In genomic region chr19:4342421-4343055, GRCh38 we compare ENCODE assay signal across 1 cellular context.
TF ChIP-seq lines count a peak whose summit lies in the region.

No MANE protein-coding gene starts in this region.

TF ChIP-seq in K562, 482 proteins besides CTCF, POLR2A, EP300 and RAD21 (continues in another document):
- TF ChIP-seq KHSRP (IDR thresholded peaks at IDR 0.05): no peak
- TF ChIP-seq PHF20 (IDR thresholded peaks at IDR 0.05; ENCODE audit: partially characterized antibody): peak; percentile 76
- no peak for TF ChIP-seq RREB1 (CRISPR knock-in tag; IDR thresholded peaks at IDR 0.05)
- peak; percentile 100 for TF ChIP-seq NEUROD1 (IDR thresholded peaks at IDR 0.05; ENCODE audit: borderline replicate concordance, low read depth, low read length, partially characterized antibody)
- peak; percentile 54; the same call in 1 of the 2 replicates for TF ChIP-seq ELF4 (CRISPR knock-in tag; IDR thresholded peaks at IDR 0.05)
- peak; percentile 76; the same call in 1 of the 2 replicates for TF ChIP-seq LEF1 (IDR thresholded peaks at IDR 0.05)
- no peak for TF ChIP-seq ZNF165 (CRISPR knock-in tag; IDR thresholded peaks at IDR 0.05; ENCODE audit: borderline replicate concordance)
- peak; percentile 40; the same call in 1 of the 2 replicates for TF ChIP-seq C11orf30 (IDR thresholded peaks at IDR 0.05; ENCODE audit: low read depth)
- TF ChIP-seq ZBTB11 (CRISPR knock-in tag; IDR thresholded peaks at IDR 0.05): peak in 2 of 3 experiments; percentile 28 to 96; a peak in 2 of 6 replicates
- TF ChIP-seq KLF1 (tag; IDR thresholded peaks at IDR 0.05): 0 out of 2 replicates have a peak, but pooled peaks have one; percentile 20
- no peak for TF ChIP-seq MAFG (tag; conservative IDR thresholded peaks at IDR 0.05)
- TF ChIP-seq KLF13 (tag; IDR thresholded peaks at IDR 0.05; ENCODE audit: borderline replicate concordance, low read depth): peak; percentile 50; the same call in 1 of the 2 replicates
- TF ChIP-seq SIN3B (IDR thresholded peaks at IDR 0.05; ENCODE audit: low read depth): 0 out of 2 replicates have a peak, but pooled peaks have one; percentile 42
- TF ChIP-seq MBD2 (IDR thresholded peaks at IDR 0.05; ENCODE audit: borderline replicate concordance, low read depth): peak; percentile 100
- TF ChIP-seq SMAD4 (CRISPR knock-in tag; conservative IDR thresholded peaks at IDR 0.05): peak; percentile 92
- TF ChIP-seq ZNF311 (CRISPR knock-in tag; IDR thresholded peaks at IDR 0.05): peak; percentile 96
- peak; percentile 49 for TF ChIP-seq CCNT2 (IDR thresholded peaks at IDR 0.05; ENCODE audit: borderline replicate concordance, extremely low read depth, insufficient read length, low read depth, low read length)
- TF ChIP-seq ZNF253 (CRISPR knock-in tag; conservative IDR thresholded peaks at IDR 0.05): no peak
- peak; percentile 59; the same call in 1 of the 2 replicates for TF ChIP-seq ZNF134 (CRISPR knock-in tag; conservative IDR thresholded peaks at IDR 0.05)
- no peak for TF ChIP-seq PATZ1 (CRISPR knock-in tag; IDR thresholded peaks at IDR 0.05; ENCODE audit: borderline replicate concordance)
- peak; percentile 79 for TF ChIP-seq ZNF445 (CRISPR knock-in tag; IDR thresholded peaks at IDR 0.05; ENCODE audit: low read depth)
- peak; percentile 24; the same call in 1 of the 2 replicates for TF ChIP-seq ELF1 (tag; IDR thresholded peaks at IDR 0.05)
- TF ChIP-seq ZNF655 (CRISPR knock-in tag; IDR thresholded peaks at IDR 0.05): no peak
- TF ChIP-seq HDAC1 (IDR thresholded peaks at IDR 0.05): peak in 1 of 2 experiments; percentile 48; a peak in 2 of 4 replicates
- TF ChIP-seq POLR2B (IDR thresholded peaks at IDR 0.05; ENCODE audit: low read depth, partially characterized antibody): peak; percentile 92
- TF ChIP-seq PHF8 (IDR thresholded peaks at IDR 0.05; ENCODE audit: borderline replicate concordance, low read length): peak; percentile 73
- no peak for TF ChIP-seq CHAMP1 (IDR thresholded peaks at IDR 0.05)
- TF ChIP-seq NONO (IDR thresholded peaks at IDR 0.05; ENCODE audit: low read depth in 2 of 2, low read length in 1 of 2): peak in 1 of 2 experiments; percentile 61; a peak in 2 of 4 replicates
- TF ChIP-seq ZBTB7A (IDR thresholded peaks at IDR 0.05; ENCODE audit: borderline replicate concordance, control insufficient read depth, low read depth, low read length): no peak; the same call in 1 of the 2 replicates
- TF ChIP-seq E2F3 (CRISPR knock-in tag; IDR thresholded peaks at IDR 0.05): peak; percentile 89
- TF ChIP-seq RERE (CRISPR knock-in tag; IDR thresholded peaks at IDR 0.05; ENCODE audit: borderline replicate concordance): no peak
- TF ChIP-seq FOS (IDR thresholded peaks at IDR 0.05; ENCODE audit: extremely low read depth, insufficient read length): peak; percentile 100
- TF ChIP-seq ILK (tag; IDR thresholded peaks at IDR 0.05; ENCODE audit: borderline replicate concordance, low read depth): 0 out of 2 replicates have a peak, but pooled peaks have one; percentile 55
